ENCODE assay signal across 25 cellular contexts in genomic region chr2:2744958-2745715, GRCh38.
"Had no signal": no experiment of that assay in that cellular context is flagged by ENCODE, and none has a peak within 500 bp of the region (broad histone marks: within the 10 kb centered on the region; RNA-seq: fewer than 3 reads in every experiment).

No MANE protein-coding gene starts in this region.

- H3K4me1 ChIP-seq: ascending aorta, breast epithelium, colonic mucosa had no signal

- H3K36me3 ChIP-seq: ascending aorta, breast epithelium, cardiac muscle cell, colonic mucosa, esophagus squamous epithelium had no signal

- H3K27me3 ChIP-seq: ascending aorta, breast epithelium, cardiac muscle cell, colonic mucosa, esophagus squamous epithelium had no signal

- H3K27ac ChIP-seq: ascending aorta, breast epithelium, cardiac muscle cell, colonic mucosa, epithelial cell of prostate, esophagus squamous epithelium had no signal

- ATAC-seq: activated naive CD4-positive, alpha-beta T cell treated with anti-CD3 and anti-CD28 coated beads, Interleukin-2, amount 50 U/mL, for 72 hours; activated T-cell treated with anti-CD3 and anti-CD28 coated beads, Interleukin-2, amount 50 U/mL, for 72 hours; WTC11 had no signal

- H3K4me3 ChIP-seq: ascending aorta, breast epithelium, cardiac muscle cell, colonic mucosa, esophagus squamous epithelium had no signal

- DNase-seq: activated CD4-positive, alpha-beta memory T cell treated with anti-CD3 and anti-CD28 coated beads, Interleukin-2, amount 10 ng/mL, durations not matched to agents 7 days and 5 days; activated CD4-positive, alpha-beta T cell treated with anti-CD3 and anti-CD28 coated beads for 1 hour; activated CD4-positive, alpha-beta T cell treated with anti-CD3 and anti-CD28 coated beads for 4 hours; activated CD4-positive, alpha-beta T cell treated with anti-CD3 and anti-CD28 coated beads, Interleukin-2, amount 10 ng/mL, durations not matched to agents 7 days and 5 days; activated CD4-positive, alpha-beta T cell treated with anti-CD3 and anti-CD28 coated beads, Interleukin-2, amount 50 U/mL, for 4 hours; activated CD8-positive, alpha-beta memory T cell treated with anti-CD3 and anti-CD28 coated beads, Interleukin-2, amount 50 U/mL, for 48 hours; activated gamma-delta T cell; activated naive CD4-positive, alpha-beta T cell; activated naive CD4-positive, alpha-beta T cell treated with anti-CD3 and anti-CD28 coated beads, Interleukin-2, amount 10 ng/mL, durations not matched to agents 7 days and 5 days; activated naive CD8-positive, alpha-beta T cell treated with anti-CD3 and anti-CD28 coated beads, Interleukin-2, amount 10 ng/mL, durations not matched to agents 7 days and 5 days; activated T-cell treated with anti-CD3 and anti-CD28 coated beads for 4 hours; activated T-cell treated with anti-CD3 and anti-CD28 coated beads, Interleukin-2, amount 50 U/mL, for 24 hours; activated T-cell treated with anti-CD3 and anti-CD28 coated beads, Interleukin-2, amount 50 U/mL, for 72 hours; central memory CD4-positive, alpha-beta T cell; cerebellar nuclear complex; colonic mucosa; effector CD8-positive, alpha-beta T cell; esophagus squamous epithelium; T-helper 2 cell had no signal

- H3K9me3 ChIP-seq: ascending aorta, breast epithelium, colonic mucosa, esophagus squamous epithelium had no signal
